Comparison of ENCODE assay signal across 7 cellular contexts in genomic region chr1:57704231-57704630, GRCh38.
"Had no signal": no experiment of that assay in that cellular context is flagged by ENCODE, and none has a peak within 500 bp of the region (broad histone marks: within the 10 kb centered on the region; RNA-seq: fewer than 3 reads in every experiment).

No MANE protein-coding gene starts in this region.

- H3K9me3 ChIP-seq: HAP-1 had no signal

- H3K27ac ChIP-seq: GM23248 had no signal

- DNase-seq: GM23248, GOT3, H7, H9, HFFc6 had no signal

- H3K4me1 ChIP-seq: HAP-1 had no signal

- H3K36me3 ChIP-seq: HAP-1 had no signal

- H3K4me3 ChIP-seq: GM23248, GM23338, HAP-1 had no signal
